Comparison of ENCODE assay signal across 14 cellular contexts in genomic region chr3:122081543-122081942, GRCh38. TPM values are rescaled to one million over a fixed set of nuclear protein-coding genes. Genes with fewer than 3 reads are reported as not detected.
A peak's percentile ranks its signal among the peaks of the same experiment; 100 is the strongest.
DNase-seq lines count a peak whose midpoint lies in the region; ATAC-seq and TF ChIP-seq lines count a peak whose summit lies in the region.
"Had no signal": no experiment of that assay in that cellular context is flagged by ENCODE, and none has a peak within 500 bp of the region (broad histone marks: within the 10 kb centered on the region; RNA-seq: fewer than 3 reads in every experiment).

No MANE protein-coding gene starts in this region.

- peaks cover 10% of the 10 kb centered on the region for H3K4me1 Mint-ChIP-seq in activated CD4-positive, alpha-beta T cell treated with anti-CD3 and anti-CD28 coated beads for 36 hours
- H3K4me1 Mint-ChIP-seq in memory B cell, result peaks cover 70% of the 10 kb centered on the region

- no peak for DNase-seq in activated CD4-positive, alpha-beta T cell treated with anti-CD3 and anti-CD28 coated beads for 36 hours
- no peak for DNase-seq in activated CD4-positive, alpha-beta T cell treated with anti-CD3 and anti-CD28 coated beads for 1 hour
- DNase-seq in memory B cell (ENCODE audit: low spot score in 2 of 2) (no peak), lower leg skin (ENCODE audit: low spot score in 2 of 2) (no peak), pons (ENCODE audit: low spot score) (no peak), NCI-H748 (lab: John Stamatoyannopoulos, UW; ENCODE audit: unreplicated experiment) (no peak)
- DNase-seq: activated T-cell treated with anti-CD3 and anti-CD28 coated beads, Interleukin-2, amount 50 U/mL, for 24 hours; foreskin fibroblast; NCI-H1694; occipital lobe; stimulated activated CD4-positive, alpha-beta T cell treated with anti-CD3 and anti-CD28 coated beads, Interleukin-2, amount 100 ng/mL, for 24 hours; T-helper 9 cell had no signal

- intact Hi-C loops in activated CD4-positive, alpha-beta T cell treated with anti-CD3 and anti-CD28 coated beads for 36 hours (cut with DNase I, micrococcal nuclease), result no loop called here
- intact Hi-C loops in lower leg skin (cut with DNase I; ENCODE audit: low total_unique reads), result no loop called here

- ATAC-seq in activated CD4-positive, alpha-beta T cell treated with anti-CD3 and anti-CD28 coated beads for 36 hours, result peak; percentile 52
- ATAC-seq in GM21619 (IDR thresholded peaks at IDR 0.05; ENCODE audit: unreplicated experiment) (peak; percentile 41), HG03469 (IDR thresholded peaks at IDR 0.05; ENCODE audit: unreplicated experiment) (peak; percentile 30), memory B cell (ENCODE audit: low read depth) (no peak)

- H3K27me3 Mint-ChIP-seq in activated CD4-positive, alpha-beta T cell treated with anti-CD3 and anti-CD28 coated beads for 36 hours, result peaks cover 13% of the 10 kb centered on the region
- H3K27me3 Mint-ChIP-seq in memory B cell, result no peaks in the 10 kb centered on the region

- no peak overlapping the region for H3K4me3 Mint-ChIP-seq in activated CD4-positive, alpha-beta T cell treated with anti-CD3 and anti-CD28 coated beads for 36 hours
- H3K4me3 Mint-ChIP-seq in memory B cell, result peak overlapping the region; percentile 97
- H3K4me3 Mint-ChIP-seq: activated T-cell treated with anti-CD3 and anti-CD28 coated beads, Interleukin-2, amount 50 U/mL, for 24 hours had no signal

- no peak overlapping the region for H3K4me3 ChIP-seq in lower leg skin (ENCODE audit: low read depth, poor library complexity, severe bottlenecking)

- TF ChIP-seq POLR2A in lower leg skin (IDR thresholded peaks at IDR 0.05), result no peak

- H3K36me3 Mint-ChIP-seq in activated CD4-positive, alpha-beta T cell treated with anti-CD3 and anti-CD28 coated beads for 36 hours (ENCODE audit: low read depth), result no peaks in the 10 kb centered on the region
- H3K36me3 Mint-ChIP-seq in memory B cell, result peaks cover 17% of the 10 kb centered on the region

- CTCF ChIA-PET in activated CD4-positive, alpha-beta T cell treated with anti-CD3 and anti-CD28 coated beads for 36 hours (lab: Charles Lee), result no interaction called here

- 47 to 52% methylated on average over 4 of the region's 4 CpGs for WGBS in lower leg skin, 2 donors

- TF ChIP-seq CTCF in lower leg skin (IDR thresholded peaks at IDR 0.05), result no peak

- H3K9me3 Mint-ChIP-seq in activated CD4-positive, alpha-beta T cell treated with anti-CD3 and anti-CD28 coated beads for 36 hours (ENCODE audit: low read depth), result no peaks in the 10 kb centered on the region
- H3K9me3 Mint-ChIP-seq in memory B cell, result no peaks in the 10 kb centered on the region
- H3K9me3 Mint-ChIP-seq: activated T-cell treated with anti-CD3 and anti-CD28 coated beads, Interleukin-2, amount 50 U/mL, for 24 hours had no signal

- H3K27ac Mint-ChIP-seq in activated CD4-positive, alpha-beta T cell treated with anti-CD3 and anti-CD28 coated beads for 36 hours, result no peak overlapping the region
- peak overlapping the region; percentile 96 for H3K27ac Mint-ChIP-seq in memory B cell
- H3K27ac Mint-ChIP-seq: activated T-cell treated with anti-CD3 and anti-CD28 coated beads, Interleukin-2, amount 50 U/mL, for 24 hours had no signal

- POLR2A ChIA-PET in activated CD4-positive, alpha-beta T cell treated with anti-CD3 and anti-CD28 coated beads for 36 hours (lab: Charles Lee), result no interaction called here

RNA-seq across cellular contexts. Expression of gene CD86, which starts 26.4 kb away (rescaled TPM):
- total RNA-seq in activated CD4-positive, alpha-beta T cell treated with anti-CD3 and anti-CD28 coated beads for 36 hours, result under 1 TPM; 0.09 to 0.25 TPM
- total RNA-seq in lower leg skin, result 1 to 10 TPM in 3 of 4 donors, under 1 TPM in 1; 0.91 to 3.6 (median 2.7) TPM

RNA-seq across cellular contexts. Expression of gene ILDR1, which starts 59.5 kb away (rescaled TPM):
- under 1 TPM; 0.09 to 0.11 TPM for total RNA-seq in activated CD4-positive, alpha-beta T cell treated with anti-CD3 and anti-CD28 coated beads for 36 hours
- 1 to 10 TPM; 1.8 to 4.0 (median 2.4) TPM for total RNA-seq in lower leg skin
- total RNA-seq: occipital lobe had no signal
